1 cellular context compared by ENCODE assay signal in the genomic region with DNA sequence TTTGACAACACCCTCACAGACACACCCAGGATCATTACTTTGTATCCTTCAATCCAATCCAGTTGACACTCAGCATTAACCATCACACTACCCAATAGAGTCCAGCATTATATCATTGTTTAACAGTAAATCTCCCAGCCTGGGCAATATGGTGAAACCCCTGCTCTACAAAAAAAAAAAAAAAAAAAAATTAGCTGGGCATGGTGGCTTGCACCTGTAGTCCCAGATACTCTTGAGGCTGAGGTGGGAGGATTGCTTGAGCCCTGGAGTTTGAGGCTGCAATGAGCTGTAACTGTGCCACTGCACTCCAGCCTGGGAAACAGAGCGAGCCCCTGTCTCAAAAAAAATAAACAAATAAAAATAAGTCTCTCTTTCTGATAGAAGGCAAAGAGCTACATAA.
TF ChIP-seq lines count a peak whose summit lies in the region.

No MANE protein-coding gene starts in this region.

TF ChIP-seq in K562, 482 proteins besides CTCF, POLR2A, EP300 and RAD21 (continued from another document):
- TF ChIP-seq, protein P1, sequence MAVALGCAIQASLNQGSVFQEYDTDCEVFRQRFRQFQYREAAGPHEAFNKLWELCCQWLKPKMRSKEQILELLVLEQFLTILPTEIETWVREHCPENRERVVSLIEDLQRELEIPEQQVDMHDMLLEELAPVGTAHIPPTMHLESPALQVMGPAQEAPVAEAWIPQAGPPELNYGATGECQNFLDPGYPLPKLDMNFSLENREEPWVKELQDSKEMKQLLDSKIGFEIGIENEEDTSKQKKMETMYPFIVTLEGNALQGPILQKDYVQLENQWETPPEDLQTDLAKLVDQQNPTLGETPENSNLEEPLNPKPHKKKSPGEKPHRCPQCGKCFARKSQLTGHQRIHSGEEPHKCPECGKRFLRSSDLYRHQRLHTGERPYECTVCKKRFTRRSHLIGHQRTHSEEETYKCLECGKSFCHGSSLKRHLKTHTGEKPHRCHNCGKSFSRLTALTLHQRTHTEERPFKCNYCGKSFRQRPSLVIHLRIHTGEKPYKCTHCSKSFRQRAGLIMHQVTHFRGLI (CRISPR knock-in tag; IDR thresholded peaks at IDR 0.05): peak; percentile 71; the same call in 1 of the 2 replicates
- TF ChIP-seq FOXP4 (CRISPR knock-in tag; IDR thresholded peaks at IDR 0.05; ENCODE audit: borderline replicate concordance) (no peak), ZNF395 (CRISPR knock-in tag; IDR thresholded peaks at IDR 0.05) (0 out of 2 replicates have a peak, but pooled peaks have one; percentile 27), ZFP1 (CRISPR knock-in tag; IDR thresholded peaks at IDR 0.05) (no peak), DMBX1 (CRISPR knock-in tag; IDR thresholded peaks at IDR 0.05; ENCODE audit: borderline replicate concordance) (peak; percentile 85; the same call in 1 of the 2 replicates), GTF2A2 (tag; IDR thresholded peaks at IDR 0.05) (peak; percentile 80), MYC (IDR thresholded peaks at IDR 0.05; ENCODE audit: low read depth, low read length) (no peak), MYC (CRISPR knock-in tag; IDR thresholded peaks at IDR 0.05; ENCODE audit: borderline replicate concordance, low read depth) (no peak)
TF ChIP-seq in K562: peak in this region for 6.
